ENCODE assay signal across 19 cellular contexts in genomic region chr2:99484205-99484604, GRCh38.
"Had no signal": no experiment of that assay in that cellular context is flagged by ENCODE, and none has a peak within 500 bp of the region (broad histone marks: within the 10 kb centered on the region; RNA-seq: fewer than 3 reads in every experiment).

No MANE protein-coding gene starts in this region.

- H3K4me3 Mint-ChIP-seq: activated CD4-positive, alpha-beta T cell treated with anti-CD3 and anti-CD28 coated beads, Interleukin-2, amount 10 ng/mL, durations not matched to agents 24 days and 14 days; activated CD8-positive, alpha-beta T cell treated with anti-CD3 and anti-CD28 coated beads for 36 hours; activated naive CD4-positive, alpha-beta T cell treated with anti-CD3 and anti-CD28 coated beads, Interleukin-2, amount 10 ng/mL, durations not matched to agents 7 days and 5 days; activated T-cell treated with anti-CD3 and anti-CD28 coated beads, Interleukin-2, amount 50 U/mL, for 4 hours had no signal

- H3K9me3 Mint-ChIP-seq: activated CD4-positive, alpha-beta T cell treated with anti-CD3 and anti-CD28 coated beads, Interleukin-2, amount 10 ng/mL, durations not matched to agents 24 days and 14 days; activated CD8-positive, alpha-beta T cell treated with anti-CD3 and anti-CD28 coated beads for 36 hours; activated naive CD4-positive, alpha-beta T cell treated with anti-CD3 and anti-CD28 coated beads, Interleukin-2, amount 10 ng/mL, durations not matched to agents 7 days and 5 days; activated T-cell treated with anti-CD3 and anti-CD28 coated beads, Interleukin-2, amount 50 U/mL, for 4 hours; stimulated activated naive CD8-positive, alpha-beta T cell treated with anti-CD3 and anti-CD28 coated beads, Interleukin-15, Interleukin-2, amounts not matched to agents 100 ng/mL and 50 ng/mL, for 24 hours had no signal

- H3K9me3 ChIP-seq: ascending aorta, esophagus squamous epithelium, lower lobe of right lung, tibial nerve had no signal

- DNase-seq: activated CD4-positive, alpha-beta T cell treated with anti-CD3 and anti-CD28 coated beads, Interleukin-2, amount 10 ng/mL, durations not matched to agents 24 days and 14 days; activated CD8-positive, alpha-beta T cell treated with anti-CD3 and anti-CD28 coated beads for 36 hours; activated naive CD4-positive, alpha-beta T cell treated with anti-CD3 and anti-CD28 coated beads, Interleukin-2, amount 10 ng/mL, durations not matched to agents 7 days and 5 days; activated T-cell treated with anti-CD3 and anti-CD28 coated beads, Interleukin-2, amount 50 U/mL, for 4 hours; cerebellar nuclear complex; cortex of kidney; effector CD4-positive, alpha-beta T cell; esophagus squamous epithelium; hippocampal formation; left colon; lower lobe of right lung; midbrain; stimulated activated CD4-positive, alpha-beta T cell treated with anti-CD3 and anti-CD28 coated beads, Interleukin-2, amount 100 ng/mL, for 24 hours; T-helper 1 cell; T-helper 9 cell had no signal

- H3K36me3 ChIP-seq: ascending aorta, esophagus squamous epithelium, lower lobe of right lung, tibial nerve had no signal

- H3K27me3 ChIP-seq: ascending aorta, esophagus squamous epithelium, tibial nerve had no signal

- H3K27ac Mint-ChIP-seq: activated CD4-positive, alpha-beta T cell treated with anti-CD3 and anti-CD28 coated beads, Interleukin-2, amount 10 ng/mL, durations not matched to agents 24 days and 14 days; activated CD8-positive, alpha-beta T cell treated with anti-CD3 and anti-CD28 coated beads for 36 hours; activated naive CD4-positive, alpha-beta T cell treated with anti-CD3 and anti-CD28 coated beads, Interleukin-2, amount 10 ng/mL, durations not matched to agents 7 days and 5 days; stimulated activated naive CD8-positive, alpha-beta T cell treated with anti-CD3 and anti-CD28 coated beads, Interleukin-15, Interleukin-2, amounts not matched to agents 100 ng/mL and 50 ng/mL, for 24 hours had no signal

- ATAC-seq: activated CD8-positive, alpha-beta T cell treated with anti-CD3 and anti-CD28 coated beads for 36 hours; activated T-cell treated with anti-CD3 and anti-CD28 coated beads, Interleukin-2, amount 50 U/mL, for 4 hours; left colon; lower lobe of right lung; SK-N-SH treated with all-trans-retinoic acid at 6 μM for 48 hours had no signal

- H3K27me3 Mint-ChIP-seq: activated CD4-positive, alpha-beta T cell treated with anti-CD3 and anti-CD28 coated beads, Interleukin-2, amount 10 ng/mL, durations not matched to agents 24 days and 14 days; activated CD8-positive, alpha-beta T cell treated with anti-CD3 and anti-CD28 coated beads for 36 hours; activated naive CD4-positive, alpha-beta T cell treated with anti-CD3 and anti-CD28 coated beads, Interleukin-2, amount 10 ng/mL, durations not matched to agents 7 days and 5 days; stimulated activated naive CD8-positive, alpha-beta T cell treated with anti-CD3 and anti-CD28 coated beads, Interleukin-15, Interleukin-2, amounts not matched to agents 100 ng/mL and 50 ng/mL, for 24 hours had no signal

- H3K27ac ChIP-seq: ascending aorta, lower lobe of right lung, tibial nerve had no signal

- H3K4me3 ChIP-seq: ascending aorta, lower lobe of right lung, tibial nerve had no signal
